2 cellular contexts compared by ENCODE assay signal in genomic region chr1:993379-993995, GRCh38.
A peak's percentile ranks its signal among the peaks of the same experiment; 100 is the strongest.
TF ChIP-seq lines count a peak whose summit lies in the region.

No MANE protein-coding gene starts in this region.

TF ChIP-seq in IMR-90, 13 proteins besides CTCF, POLR2A, EP300 and RAD21:
- TF ChIP-seq RFX5 (IDR thresholded peaks at IDR 0.05; ENCODE audit: low read depth, low read length) (no peak), SMC3 (IDR thresholded peaks at IDR 0.05; ENCODE audit: low read depth, low read length) (no peak), FOS (IDR thresholded peaks at IDR 0.05; ENCODE audit: low read depth, low read length) (no peak), BHLHE40 (IDR thresholded peaks at IDR 0.05; ENCODE audit: low read depth, low read length) (no peak), MAZ (IDR thresholded peaks at IDR 0.05; ENCODE audit: borderline replicate concordance, low read depth, low read length) (0 out of 2 replicates have a peak, but pooled peaks have one; percentile 1), MXI1 (IDR thresholded peaks at IDR 0.05; ENCODE audit: borderline replicate concordance, low read depth, low read length) (no peak), CHD1 (IDR thresholded peaks at IDR 0.05; ENCODE audit: low read depth, low read length) (no peak), RCOR1 (IDR thresholded peaks at IDR 0.05; ENCODE audit: insufficient replicate concordance, low read length) (no peak), MAFK (IDR thresholded peaks at IDR 0.05; ENCODE audit: low read depth, low read length) (no peak), CEBPB (IDR thresholded peaks at IDR 0.05; ENCODE audit: low read depth, low read length) (no peak), USF2 (IDR thresholded peaks at IDR 0.05; ENCODE audit: low read depth, low read length) (peak; percentile 38; the same call in 1 of the 2 replicates), NFE2L2 (IDR thresholded peaks at IDR 0.05; ENCODE audit: low read depth, low read length) (no peak), ELK1 (IDR thresholded peaks at IDR 0.05; ENCODE audit: borderline replicate concordance, low read depth, low read length) (no peak)

TF ChIP-seq in WTC11, 78 proteins besides CTCF, POLR2A, EP300 and RAD21:
- TF ChIP-seq USF1 (CRISPR knock-in tag; IDR thresholded peaks at IDR 0.05) (no peak), MLX (CRISPR knock-in tag; IDR thresholded peaks at IDR 0.05) (no peak), CREM (CRISPR knock-in tag; IDR thresholded peaks at IDR 0.05) (no peak), ELF4 (CRISPR knock-in tag; IDR thresholded peaks at IDR 0.05; ENCODE audit: low read depth) (no peak), GABPB1 (CRISPR knock-in tag; IDR thresholded peaks at IDR 0.05) (no peak), ZBTB43 (CRISPR knock-in tag; IDR thresholded peaks at IDR 0.05) (no peak)
TF ChIP-seq in WTC11: peak in this region for 0.
